Comparison of ENCODE assay signal across 23 cellular contexts in the genomic region with DNA sequence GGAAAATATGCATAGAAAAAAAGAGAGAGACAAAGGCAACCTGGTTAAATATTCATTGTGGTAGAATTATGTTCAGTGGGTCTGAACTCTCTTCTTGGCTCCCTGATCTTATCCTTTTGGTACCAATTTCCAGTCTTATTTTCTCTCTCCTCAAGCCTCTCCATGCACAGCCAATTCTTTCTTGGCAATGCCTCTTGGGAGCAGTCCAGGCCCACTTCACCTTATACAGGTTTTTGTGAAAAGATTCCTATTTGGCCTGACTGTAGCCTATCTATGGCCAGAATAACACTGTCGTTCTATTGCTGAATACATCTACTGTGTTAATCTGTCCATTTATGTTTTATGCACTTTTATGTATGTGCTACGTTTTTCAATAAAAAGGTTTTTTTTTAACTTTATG. TPM values are rescaled to one million over a fixed set of nuclear protein-coding genes. Genes with fewer than 3 reads are reported as not detected.
DNase-seq lines count a peak whose midpoint lies in the region; ATAC-seq and TF ChIP-seq lines count a peak whose summit lies in the region.
"Had no signal": no experiment of that assay in that cellular context is flagged by ENCODE, and none has a peak within 500 bp of the region (broad histone marks: within the 10 kb centered on the region; RNA-seq: fewer than 3 reads in every experiment).

No MANE protein-coding gene starts in this region.

- H3K4me1 Mint-ChIP-seq in Caco-2 (ENCODE audit: low read depth, unreplicated experiment), result peaks cover 43% of the 10 kb centered on the region

- no peaks in the 10 kb centered on the region for H3K9me3 Mint-ChIP-seq in Caco-2 (ENCODE audit: unreplicated experiment)
- H3K9me3 Mint-ChIP-seq: GM23338; H9; HFFc6; T-helper 1 cell treated with Interleukin-12 subunit alpha and Interleukin-12 subunit beta and Interleukin-4 antibody, amounts not matched to agents 30 μg/mL and 1 μg/mL, for 36 hours had no signal

- TSS peak; percentile 36 for BruUV-seq in Caco-2 (replicated peaks; lab: Mats Ljungman, UMichigan)

- no peak for TF ChIP-seq CTCF in Caco-2 (IDR thresholded peaks at IDR 0.05; ENCODE audit: insufficient read depth in 1 of 2, low read depth in 1 of 2, low read length in 1 of 2, severe bottlenecking in 1 of 2, unreplicated experiment in 1 of 2)

- H3K27me3 Mint-ChIP-seq in Caco-2 (ENCODE audit: insufficient read depth, unreplicated experiment), result no peaks in the 10 kb centered on the region

- H3K27me3 ChIP-seq in Caco-2 (replicated peaks; ENCODE audit: control insufficient read depth, insufficient read depth, low read length), result 0 out of 2 replicates have a peak, but pooled peaks cover 2% of the 10 kb centered on the region

- POLR2A ChIA-PET in Caco-2 (lab: Charles Lee), result no interaction called here

- intact Hi-C loops in Caco-2 (cut with micrococcal nuclease; ENCODE audit: unreplicated experiment), result loop anchor here (5.0 to 10.0 kb wide), 2 partner anchors 53 to 101 kb away; no protein-coding TSS in a partner anchor

- H3K27ac Mint-ChIP-seq in Caco-2 (ENCODE audit: unreplicated experiment), result no peak overlapping the region
- H3K27ac Mint-ChIP-seq: CD4-positive, CD25-positive, alpha-beta regulatory T cell; GM23338; H9; HFFc6; T-helper 1 cell treated with Interleukin-12 subunit alpha and Interleukin-12 subunit beta and Interleukin-4 antibody, amounts not matched to agents 30 μg/mL and 1 μg/mL, for 36 hours had no signal

- no peaks in the 10 kb centered on the region for H3K36me3 ChIP-seq in Caco-2 (ENCODE audit: control insufficient read depth, insufficient read depth, low read length)

- no peaks in the 10 kb centered on the region for H3K9me3 ChIP-seq in Caco-2

- H3K4me3 Mint-ChIP-seq in Caco-2 (ENCODE audit: unreplicated experiment), result no peak overlapping the region
- H3K4me3 Mint-ChIP-seq: HFFc6 had no signal

- peaks cover 23% of the 10 kb centered on the region for H3K4me1 ChIP-seq in Caco-2

- CTCF ChIA-PET in Caco-2 (lab: Charles Lee), result no interaction called here

- DNase-seq in NCI-H1105 treated with DMSO at 0.1 percent for 48 hours (lab: John Stamatoyannopoulos, UW) (peak; percentile 4), NCI-H1105 (lab: John Stamatoyannopoulos, UW) (no peak), Caco-2 (no peak), pons (ENCODE audit: low spot score) (peak; percentile 28), HK-2 (ENCODE audit: unreplicated experiment) (no peak)
- DNase-seq: CD4-positive, CD25-positive, alpha-beta regulatory T cell; GF-D8; H9; HFFc6; IMR-90; MM.1S; NCI-H1436 treated with DMSO at 0.1 percent for 48 hours; NCI-H187 treated with DMSO at 0.1 percent for 48 hours; NCI-H345; NCI-H510A treated with DMSO at 0.1 percent for 48 hours; SIG-M5 had no signal

- peak overlapping the region; percentile 37 for H3K27ac ChIP-seq in angular gyrus (ENCODE audit: low read depth, low read length)
- H3K27ac ChIP-seq: KMS-11, SK-N-MC had no signal

- H3K36me3 Mint-ChIP-seq in Caco-2 (ENCODE audit: insufficient read depth, unreplicated experiment), result peaks cover 11% of the 10 kb centered on the region
- H3K36me3 Mint-ChIP-seq: CD4-positive, CD25-positive, alpha-beta regulatory T cell had no signal

- no peak overlapping the region for H3K4me3 ChIP-seq in Caco-2 (ENCODE audit: low read depth, low read length)
- H3K4me3 ChIP-seq: SK-N-MC had no signal

- ATAC-seq in GM21528 (IDR thresholded peaks at IDR 0.05; ENCODE audit: low FRiP score, unreplicated experiment), result no peak
- ATAC-seq in esophagus mucosa, result no peak
- ATAC-seq: GM23338 had no signal

RNA-seq across cellular contexts. Expression of a gene that starts 2.7 kb away (rescaled TPM):
- 16.4 and 19.1 TPM in 2 replicates for total RNA-seq in Caco-2 (2022)
- total RNA-seq in esophagus mucosa, result 5.3 TPM

Comparison
In these comparisons a context has a peak if more than half of its experiments do, and no peak if none do; other contexts are left out.
1. DNase-seq: peak in NCI-H1105 treated with DMSO at 0.1 percent for 48 hours (single experiment) and pons (single experiment); none in NCI-H1105 (single experiment), Caco-2 (0 of 2) and HK-2 (single experiment).